24 cellular contexts compared by ENCODE assay signal in genomic region chr3:190619353-190619752, GRCh38.
DNase-seq lines count a peak whose midpoint lies in the region; ATAC-seq lines count a peak whose summit lies in the region.
"Had no signal": no experiment of that assay in that cellular context is flagged by ENCODE, and none has a peak within 500 bp of the region (broad histone marks: within the 10 kb centered on the region; RNA-seq: fewer than 3 reads in every experiment).

No MANE protein-coding gene starts in this region.

- no peak overlapping the region for H3K4me3 Mint-ChIP-seq in activated naive CD4-positive, alpha-beta T cell treated with anti-CD3 and anti-CD28 coated beads, Interleukin-2, amount 10 ng/mL, durations not matched to agents 7 days and 5 days
- H3K4me3 Mint-ChIP-seq in T-helper 17 cell = no peak overlapping the region
- peak overlapping the region; percentile 64 for H3K4me3 Mint-ChIP-seq in activated naive CD8-positive, alpha-beta T cell
- H3K4me3 Mint-ChIP-seq in stimulated activated memory B cell treated with anti-CD40 and anti-IgM and Interleukin-4, amounts not matched to agents 10 μg/mL and 1 μg/mL and 100 μg/mL, for 72 hours = no peak overlapping the region
- H3K4me3 Mint-ChIP-seq: H9, nephron progenitor cell had no signal

- peaks cover 31% of the 10 kb centered on the region for H3K36me3 Mint-ChIP-seq in activated naive CD4-positive, alpha-beta T cell treated with anti-CD3 and anti-CD28 coated beads, Interleukin-2, amount 10 ng/mL, durations not matched to agents 7 days and 5 days
- H3K36me3 Mint-ChIP-seq in T-helper 17 cell (ENCODE audit: low read depth) = peaks cover 7% of the 10 kb centered on the region
- peaks cover 25% of the 10 kb centered on the region for H3K36me3 Mint-ChIP-seq in activated naive CD8-positive, alpha-beta T cell
- H3K36me3 Mint-ChIP-seq in stimulated activated memory B cell treated with anti-CD40 and anti-IgM and Interleukin-4, amounts not matched to agents 10 μg/mL and 1 μg/mL and 100 μg/mL, for 72 hours = peaks cover 10% of the 10 kb centered on the region

- H3K9me3 Mint-ChIP-seq in activated naive CD4-positive, alpha-beta T cell treated with anti-CD3 and anti-CD28 coated beads, Interleukin-2, amount 10 ng/mL, durations not matched to agents 7 days and 5 days = peaks cover 5% of the 10 kb centered on the region
- H3K9me3 Mint-ChIP-seq in activated naive CD8-positive, alpha-beta T cell (ENCODE audit: low read depth) = no peaks in the 10 kb centered on the region
- H3K9me3 Mint-ChIP-seq in stimulated activated memory B cell treated with anti-CD40 and anti-IgM and Interleukin-4, amounts not matched to agents 10 μg/mL and 1 μg/mL and 100 μg/mL, for 72 hours = no peaks in the 10 kb centered on the region
- H3K9me3 Mint-ChIP-seq: H9, nephron progenitor cell had no signal

- H3K4me1 Mint-ChIP-seq in activated naive CD4-positive, alpha-beta T cell treated with anti-CD3 and anti-CD28 coated beads, Interleukin-2, amount 10 ng/mL, durations not matched to agents 7 days and 5 days = peaks cover 70% of the 10 kb centered on the region
- H3K4me1 Mint-ChIP-seq in T-helper 17 cell = peaks cover 16% of the 10 kb centered on the region
- H3K4me1 Mint-ChIP-seq in activated naive CD8-positive, alpha-beta T cell (ENCODE audit: low read depth) = peaks cover 59% of the 10 kb centered on the region
- peaks cover 34% of the 10 kb centered on the region for H3K4me1 Mint-ChIP-seq in stimulated activated memory B cell treated with anti-CD40 and anti-IgM and Interleukin-4, amounts not matched to agents 10 μg/mL and 1 μg/mL and 100 μg/mL, for 72 hours

- H3K27me3 Mint-ChIP-seq in activated naive CD4-positive, alpha-beta T cell treated with anti-CD3 and anti-CD28 coated beads, Interleukin-2, amount 10 ng/mL, durations not matched to agents 7 days and 5 days = no peaks in the 10 kb centered on the region
- no peaks in the 10 kb centered on the region for H3K27me3 Mint-ChIP-seq in T-helper 17 cell
- no peaks in the 10 kb centered on the region for H3K27me3 Mint-ChIP-seq in activated naive CD8-positive, alpha-beta T cell
- H3K27me3 Mint-ChIP-seq in stimulated activated memory B cell treated with anti-CD40 and anti-IgM and Interleukin-4, amounts not matched to agents 10 μg/mL and 1 μg/mL and 100 μg/mL, for 72 hours = no peaks in the 10 kb centered on the region
- H3K27me3 Mint-ChIP-seq: CD4-positive, CD25-positive, alpha-beta regulatory T cell had no signal

- H3K9me3 ChIP-seq in T-helper 17 cell (ENCODE audit: control insufficient read depth, low read length, poor library complexity, severe bottlenecking) = no peaks in the 10 kb centered on the region
- H3K9me3 ChIP-seq: stomach, tibial nerve had no signal

- CTCF ChIA-PET in activated naive CD4-positive, alpha-beta T cell treated with anti-CD3 and anti-CD28 coated beads, Interleukin-2, amount 10 ng/mL, durations not matched to agents 7 days and 5 days (lab: Charles Lee) = interaction anchor here (1.1 to 2.6 kb wide), 3 partner anchors 53 to 105 kb away, joined by 3 to 9 read pairs (median 3); partner anchors contain the start of gene IL1RAP

- ATAC-seq in T-helper 17 cell (no peak), HG03175 (IDR thresholded peaks at IDR 0.05; ENCODE audit: unreplicated experiment) (no peak), HG02588 (IDR thresholded peaks at IDR 0.05; ENCODE audit: unreplicated experiment) (no peak)
- ATAC-seq in stimulated activated memory B cell treated with anti-CD40 and anti-IgM and Interleukin-4, amounts not matched to agents 10 μg/mL and 1 μg/mL and 100 μg/mL, for 72 hours = no peak
- ATAC-seq: left ventricle myocardium superior, right cardiac atrium had no signal

- H3K27ac Mint-ChIP-seq in activated naive CD4-positive, alpha-beta T cell treated with anti-CD3 and anti-CD28 coated beads, Interleukin-2, amount 10 ng/mL, durations not matched to agents 7 days and 5 days = peak overlapping the region; percentile 92
- peak overlapping the region; percentile 72 for H3K27ac Mint-ChIP-seq in T-helper 17 cell
- peak overlapping the region; percentile 89 for H3K27ac Mint-ChIP-seq in activated naive CD8-positive, alpha-beta T cell
- H3K27ac Mint-ChIP-seq in stimulated activated memory B cell treated with anti-CD40 and anti-IgM and Interleukin-4, amounts not matched to agents 10 μg/mL and 1 μg/mL and 100 μg/mL, for 72 hours = peak overlapping the region; percentile 91
- H3K27ac Mint-ChIP-seq: H9, nephron progenitor cell had no signal

- no peak for DNase-seq in activated naive CD4-positive, alpha-beta T cell treated with anti-CD3 and anti-CD28 coated beads, Interleukin-2, amount 10 ng/mL, durations not matched to agents 7 days and 5 days
- DNase-seq in activated naive CD4-positive, alpha-beta T cell treated with anti-CD3 and anti-CD28 coated beads, Interleukin-2, amount 50 U/mL, for 16 hours = no peak
- no peak for DNase-seq in T-helper 17 cell
- DNase-seq: activated effector memory CD4-positive, alpha-beta T cell treated with anti-CD3 and anti-CD28 coated beads, Interleukin-2, amount 50 U/mL, for 16 hours; aorta; dorsolateral prefrontal cortex; H9; left ventricle myocardium superior; NCI-H1092; NCI-H1930; NCI-H69; nephron progenitor cell; right cardiac atrium; RPMI8226; stimulated activated CD4-positive, alpha-beta T cell treated with anti-CD3 and anti-CD28 coated beads, Interleukin-12 subunit alpha, Interleukin-12 subunit beta, amount 100 ng/mL, for 4 hours; stimulated activated CD4-positive, alpha-beta T cell treated with anti-CD3 and anti-CD28 coated beads, Interleukin-4, amount 100 ng/mL, for 24 hours; stomach; WERI-Rb-1 had no signal
